Comparison of ENCODE assay signal across 8 cellular contexts in genomic region chrX:73562986-73563739, GRCh38. TPM values are rescaled to one million over a fixed set of nuclear protein-coding genes. Genes with fewer than 3 reads are reported as not detected.
DNase-seq lines count a peak whose midpoint lies in the region; ATAC-seq and TF ChIP-seq lines count a peak whose summit lies in the region.

Gene CHIC1, plus strand, starts transcription at chrX:73563197. Its CDS starts 88 bp downstream, at chrX:73563285.

- ATAC-seq in GM19035 (IDR thresholded peaks at IDR 0.05; ENCODE audit: unreplicated experiment) (peak; percentile 69), HG03354 (IDR thresholded peaks at IDR 0.05; ENCODE audit: poor library complexity, severe bottlenecking, unreplicated experiment) (peak; percentile 73)

- H3K9me3 ChIP-seq in endocrine pancreas (ENCODE audit: control insufficient read depth, low read length), result no peaks in the 10 kb centered on the region

- peak within 1 kb of the TSS; percentile 98 for H3K27ac Mint-ChIP-seq in mesothelial cell of epicardium

- TF ChIP-seq CTCF in AG09319 (IDR thresholded peaks at IDR 0.05; ENCODE audit: low read depth, low read length), result no peak
- TF ChIP-seq CTCF in mesothelial cell of epicardium (IDR thresholded peaks at IDR 0.05; ENCODE audit: unreplicated experiment), result no peak

- no peaks in the 10 kb centered on the region for H3K27me3 ChIP-seq in endocrine pancreas (ENCODE audit: control insufficient read depth, insufficient read depth, low read length)

- peaks cover 9% of the 10 kb centered on the region for H3K4me1 Mint-ChIP-seq in mesothelial cell of epicardium

- peak within 1 kb of the TSS; percentile 95 for H3K4me3 ChIP-seq in endocrine pancreas (ENCODE audit: control insufficient read depth, insufficient read depth, low read length)

- H3K4me3 Mint-ChIP-seq in mesothelial cell of epicardium, result peak within 1 kb of the TSS; percentile 96

- no peaks in the 10 kb centered on the region for H3K27me3 Mint-ChIP-seq in mesothelial cell of epicardium (ENCODE audit: low read depth)

- no peaks in the 10 kb centered on the region for H3K36me3 ChIP-seq in endocrine pancreas (ENCODE audit: control insufficient read depth, insufficient read depth, low read length)

- H3K9me3 Mint-ChIP-seq in mesothelial cell of epicardium, result peaks cover 6% of the 10 kb centered on the region

- peaks cover 7% of the 10 kb centered on the region for H3K4me1 ChIP-seq in endocrine pancreas (ENCODE audit: control insufficient read depth, insufficient read depth, low read length)

- H3K9ac ChIP-seq in endocrine pancreas (ENCODE audit: control insufficient read depth, insufficient read depth, low read length), result peak within 1 kb of the TSS; percentile 87

- H3K36me3 Mint-ChIP-seq in mesothelial cell of epicardium, result no peaks in the 10 kb centered on the region

- peak; percentile 24 for DNase-seq in AG09319 (ENCODE audit: extremely low read depth, low read depth)
- DNase-seq in NCI-H69 (lab: John Stamatoyannopoulos, UW), result peak; percentile 90
- DNase-seq in activated CD8-positive, alpha-beta memory T cell treated with anti-CD3 and anti-CD28 coated beads, Interleukin-2, amount 50 U/mL, for 1 hour (ENCODE audit: extremely low read depth), result peak; percentile 27
- DNase-seq in mesothelial cell of epicardium (ENCODE audit: low spot score in 2 of 2, unreplicated experiment in 2 of 2), result peak; percentile 59 to 72
- DNase-seq in stimulated activated CD8-positive, alpha-beta memory T cell treated with anti-CD3 and anti-CD28 coated beads, Interleukin-15, amount 100 ng/mL, for 24 hours (ENCODE audit: low read depth), result peak; percentile 29

RNA-seq across cellular contexts. Expression of gene CHIC1, which starts in this region (rescaled TPM):
- total RNA-seq in mesothelial cell of epicardium, result 10.8 to 11.8 TPM (median 11.0 TPM) in 3 replicates

Comparison
In these comparisons a context has a peak if more than half of its experiments do, and no peak if none do; other contexts are left out.
1. Peak in every context shown above with its lines: DNase-seq, ATAC-seq and H3K4me3 ChIP-seq.
2. DNase-seq: peak in every context shown above with its lines; median percentile 90 in NCI-H69; 66 in mesothelial cell of epicardium; 29 in stimulated activated CD8-positive, alpha-beta memory T cell treated with anti-CD3 and anti-CD28 coated beads, Interleukin-15, amount 100 ng/mL, for 24 hours; 27 in activated CD8-positive, alpha-beta memory T cell treated with anti-CD3 and anti-CD28 coated beads, Interleukin-2, amount 50 U/mL, for 1 hour; 24 in AG09319.